ENCODE assay signal across 9 cellular contexts in genomic region chr7:37765872-37766525, GRCh38.
DNase-seq lines count a peak whose midpoint lies in the region; ATAC-seq, FAIRE-seq and TF ChIP-seq lines count a peak whose summit lies in the region.
"Had no signal": no experiment of that assay in that cellular context is flagged by ENCODE, and none has a peak within 500 bp of the region (broad histone marks: within the 10 kb centered on the region; RNA-seq: fewer than 3 reads in every experiment).

No MANE protein-coding gene starts in this region.

- H3K36me3 Mint-ChIP-seq in activated naive CD8-positive, alpha-beta T cell treated with anti-CD3 and anti-CD28 coated beads, Interleukin-2, amount 50 U/mL, for 24 hours (ENCODE audit: low read depth): no peaks in the 10 kb centered on the region
- no peaks in the 10 kb centered on the region for H3K36me3 Mint-ChIP-seq in activated CD4-positive, alpha-beta memory T cell treated with anti-CD3 and anti-CD28 coated beads, Interleukin-2, amount 10 ng/mL, durations not matched to agents 7 days and 5 days (ENCODE audit: low read depth)

- peaks cover 6% of the 10 kb centered on the region for H3K4me1 Mint-ChIP-seq in activated naive CD8-positive, alpha-beta T cell treated with anti-CD3 and anti-CD28 coated beads, Interleukin-2, amount 50 U/mL, for 24 hours
- H3K4me1 Mint-ChIP-seq in activated CD4-positive, alpha-beta memory T cell treated with anti-CD3 and anti-CD28 coated beads, Interleukin-2, amount 10 ng/mL, durations not matched to agents 7 days and 5 days: no peaks in the 10 kb centered on the region
- H3K4me1 Mint-ChIP-seq: nephron had no signal

- no peak overlapping the region for H3K27ac Mint-ChIP-seq in activated naive CD8-positive, alpha-beta T cell treated with anti-CD3 and anti-CD28 coated beads, Interleukin-2, amount 50 U/mL, for 24 hours
- no peak overlapping the region for H3K27ac Mint-ChIP-seq in activated CD4-positive, alpha-beta memory T cell treated with anti-CD3 and anti-CD28 coated beads, Interleukin-2, amount 10 ng/mL, durations not matched to agents 7 days and 5 days
- H3K27ac Mint-ChIP-seq: nephron had no signal

- H3K4me3 Mint-ChIP-seq in activated naive CD8-positive, alpha-beta T cell treated with anti-CD3 and anti-CD28 coated beads, Interleukin-2, amount 50 U/mL, for 24 hours: no peak overlapping the region
- H3K4me3 Mint-ChIP-seq in activated CD4-positive, alpha-beta memory T cell treated with anti-CD3 and anti-CD28 coated beads, Interleukin-2, amount 10 ng/mL, durations not matched to agents 7 days and 5 days: no peak overlapping the region
- H3K4me3 Mint-ChIP-seq: nephron had no signal

- no peaks in the 10 kb centered on the region for H3K9me3 Mint-ChIP-seq in activated naive CD8-positive, alpha-beta T cell treated with anti-CD3 and anti-CD28 coated beads, Interleukin-2, amount 50 U/mL, for 24 hours
- H3K9me3 Mint-ChIP-seq in activated CD4-positive, alpha-beta memory T cell treated with anti-CD3 and anti-CD28 coated beads, Interleukin-2, amount 10 ng/mL, durations not matched to agents 7 days and 5 days: no peaks in the 10 kb centered on the region
- H3K9me3 Mint-ChIP-seq: nephron had no signal

- FAIRE-seq in D721Med (lab: Jason Lieb, UNC): no peak

- CTCF ChIA-PET in activated CD4-positive, alpha-beta memory T cell treated with anti-CD3 and anti-CD28 coated beads, Interleukin-2, amount 10 ng/mL, durations not matched to agents 7 days and 5 days (lab: Charles Lee): no interaction called here

- peak; percentile 97 for ATAC-seq in GM21360 (IDR thresholded peaks at IDR 0.05; ENCODE audit: unreplicated experiment)
- peak; percentile 83 for ATAC-seq in HG03378 (IDR thresholded peaks at IDR 0.05; ENCODE audit: unreplicated experiment)
- peak; percentile 59 for ATAC-seq in activated naive CD8-positive, alpha-beta T cell treated with anti-CD3 and anti-CD28 coated beads, Interleukin-2, amount 50 U/mL, for 24 hours

- POLR2A ChIA-PET in activated CD4-positive, alpha-beta memory T cell treated with anti-CD3 and anti-CD28 coated beads, Interleukin-2, amount 10 ng/mL, durations not matched to agents 7 days and 5 days (lab: Charles Lee): interaction anchor here (0.6 kb wide), 1 partner anchor 877 kb away, joined by 3 read pairs; no protein-coding TSS in a partner anchor

- TF ChIP-seq CTCF in GM13976 (IDR thresholded peaks at IDR 0.05; ENCODE audit: borderline replicate concordance, control extremely low read depth, extremely low read depth, insufficient read depth, missing control alignments) (no peak), D721Med (IDR thresholded peaks at IDR 0.05; ENCODE audit: insufficient read depth, missing control alignments) (no peak)

- no peaks in the 10 kb centered on the region for H3K27me3 Mint-ChIP-seq in activated naive CD8-positive, alpha-beta T cell treated with anti-CD3 and anti-CD28 coated beads, Interleukin-2, amount 50 U/mL, for 24 hours
- H3K27me3 Mint-ChIP-seq in activated CD4-positive, alpha-beta memory T cell treated with anti-CD3 and anti-CD28 coated beads, Interleukin-2, amount 10 ng/mL, durations not matched to agents 7 days and 5 days: peaks cover 3% of the 10 kb centered on the region

- DNase-seq in GM13976 (ENCODE audit: low spot score): peak; percentile 70
- DNase-seq in activated naive CD8-positive, alpha-beta T cell treated with anti-CD3 and anti-CD28 coated beads, Interleukin-2, amount 50 U/mL, for 24 hours: no peak
- no peak for DNase-seq in D721Med (ENCODE audit: insufficient read length, low spot score)
- DNase-seq in stimulated activated CD4-positive, alpha-beta T cell treated with anti-CD3 and anti-CD28 coated beads, Interleukin-4, amount 100 ng/mL, for 24 hours: no peak
- DNase-seq in activated CD4-positive, alpha-beta memory T cell treated with anti-CD3 and anti-CD28 coated beads, Interleukin-2, amount 10 ng/mL, durations not matched to agents 7 days and 5 days: no peak
- DNase-seq in SK-N-DZ (ENCODE audit: low spot score): no peak

- in situ Hi-C loops in GM13976 (cut with MboI; ENCODE audit: low sequenced_read_pairs, unreplicated experiment): no loop called here
